ENCODE assay signal across 15 cellular contexts in genomic region chr6:75824160-75824559, GRCh38.
DNase-seq lines count a peak whose midpoint lies in the region; ATAC-seq, FAIRE-seq and TF ChIP-seq lines count a peak whose summit lies in the region.
"Had no signal": no experiment of that assay in that cellular context is flagged by ENCODE, and none has a peak within 500 bp of the region (broad histone marks: within the 10 kb centered on the region; RNA-seq: fewer than 3 reads in every experiment).

No MANE protein-coding gene starts in this region.

- intact Hi-C loops in natural killer cell (cut with micrococcal nuclease) (no loop called here), esophagus squamous epithelium (cut with DNase I) (no loop called here), lower leg skin (cut with DNase I; ENCODE audit: low total_unique reads) (no loop called here), prostate gland (cut with DNase I) (no loop called here)

- no peak overlapping the region for H3K4me3 Mint-ChIP-seq in natural killer cell
- H3K4me3 Mint-ChIP-seq: CD4-positive, alpha-beta memory T cell; IgD-negative memory B cell had no signal

- no peaks in the 10 kb centered on the region for H3K9me3 ChIP-seq in esophagus squamous epithelium
- H3K9me3 ChIP-seq in prostate gland: no peaks in the 10 kb centered on the region
- H3K9me3 ChIP-seq: spleen, tibial nerve had no signal

- peaks cover 0 to 19% (median 0%) of the 10 kb centered on the region in 3 donors for H3K36me3 ChIP-seq in esophagus squamous epithelium
- no peaks in the 10 kb centered on the region for H3K36me3 ChIP-seq in prostate gland
- H3K36me3 ChIP-seq: spleen, tibial nerve had no signal

- no peak for FAIRE-seq in RCC 7860 (lab: Jason Lieb, UNC)

- H3K36me3 Mint-ChIP-seq in natural killer cell: no peaks in the 10 kb centered on the region
- H3K36me3 Mint-ChIP-seq: IgD-negative memory B cell had no signal

- no peaks in the 10 kb centered on the region for H3K27me3 ChIP-seq in esophagus squamous epithelium
- no peaks in the 10 kb centered on the region for H3K27me3 ChIP-seq in prostate gland (replicated peaks; ENCODE audit: insufficient read depth)
- H3K27me3 ChIP-seq: spleen, tibial nerve had no signal

- H3K4me1 ChIP-seq in esophagus squamous epithelium: no peaks in the 10 kb centered on the region
- no peaks in the 10 kb centered on the region for H3K4me1 ChIP-seq in prostate gland (replicated peaks)
- H3K4me1 ChIP-seq: spleen, tibial nerve had no signal

- no peaks in the 10 kb centered on the region for H3K9me3 Mint-ChIP-seq in natural killer cell
- H3K9me3 Mint-ChIP-seq: CD4-positive, alpha-beta memory T cell; IgD-negative memory B cell had no signal

- TF ChIP-seq POLR2A in esophagus squamous epithelium (IDR thresholded peaks at IDR 0.05): no peak
- no peak for TF ChIP-seq POLR2A in lower leg skin (IDR thresholded peaks at IDR 0.05)
- TF ChIP-seq POLR2A in prostate gland (IDR thresholded peaks at IDR 0.05): no peak

- TF ChIP-seq CTCF in natural killer cell (IDR thresholded peaks at IDR 0.05) (no peak), esophagus squamous epithelium (IDR thresholded peaks at IDR 0.05) (no peak), lower leg skin (IDR thresholded peaks at IDR 0.05) (no peak), prostate gland (IDR thresholded peaks at IDR 0.05) (no peak)

- H3K27ac Mint-ChIP-seq in natural killer cell: no peak overlapping the region
- H3K27ac Mint-ChIP-seq: CD4-positive, alpha-beta memory T cell; IgD-negative memory B cell had no signal

- DNase-seq in GM19238 (ENCODE audit: insufficient read length, low spot score): peak; percentile 1
- no peak for DNase-seq in natural killer cell
- no peak for DNase-seq in esophagus squamous epithelium (lab: John Stamatoyannopoulos, UW)
- DNase-seq in RCC 7860 (ENCODE audit: low spot score): no peak
- no peak for DNase-seq in lower leg skin (ENCODE audit: low spot score in 2 of 2)
- DNase-seq in prostate gland (ENCODE audit: low spot score): no peak
- DNase-seq: activated CD8-positive, alpha-beta memory T cell treated with anti-CD3 and anti-CD28 coated beads, Interleukin-2, amount 50 U/mL, for 48 hours; amniotic stem cell; CD4-positive, alpha-beta memory T cell; mammary epithelial cell; spleen had no signal

- H3K4me3 ChIP-seq in esophagus squamous epithelium (no peak overlapping the region), lower leg skin (ENCODE audit: low read depth, poor library complexity, severe bottlenecking) (no peak overlapping the region), prostate gland (no peak overlapping the region)
- H3K4me3 ChIP-seq: spleen, tibial nerve had no signal

- H3K27me3 Mint-ChIP-seq in natural killer cell (ENCODE audit: low read depth in 2 of 2): no peaks in the 10 kb centered on the region
- H3K27me3 Mint-ChIP-seq: CD4-positive, alpha-beta memory T cell; IgD-negative memory B cell had no signal

- ATAC-seq in HG02588 (IDR thresholded peaks at IDR 0.05; ENCODE audit: unreplicated experiment) (peak; percentile 94), HG03457 (IDR thresholded peaks at IDR 0.05; ENCODE audit: unreplicated experiment) (peak; percentile 85), natural killer cell (peak; percentile 61 to 83 (median 77))

- H3K27ac ChIP-seq in esophagus squamous epithelium (no peak overlapping the region), prostate gland (no peak overlapping the region)
- H3K27ac ChIP-seq: spleen, tibial nerve had no signal

- H3K4me1 Mint-ChIP-seq in natural killer cell: peaks cover 3 to 6% of the 10 kb centered on the region in 2 donors
- H3K4me1 Mint-ChIP-seq: CD4-positive, alpha-beta memory T cell; IgD-negative memory B cell had no signal
